Comparison of ENCODE assay signal across 6 cellular contexts in the genomic region with DNA sequence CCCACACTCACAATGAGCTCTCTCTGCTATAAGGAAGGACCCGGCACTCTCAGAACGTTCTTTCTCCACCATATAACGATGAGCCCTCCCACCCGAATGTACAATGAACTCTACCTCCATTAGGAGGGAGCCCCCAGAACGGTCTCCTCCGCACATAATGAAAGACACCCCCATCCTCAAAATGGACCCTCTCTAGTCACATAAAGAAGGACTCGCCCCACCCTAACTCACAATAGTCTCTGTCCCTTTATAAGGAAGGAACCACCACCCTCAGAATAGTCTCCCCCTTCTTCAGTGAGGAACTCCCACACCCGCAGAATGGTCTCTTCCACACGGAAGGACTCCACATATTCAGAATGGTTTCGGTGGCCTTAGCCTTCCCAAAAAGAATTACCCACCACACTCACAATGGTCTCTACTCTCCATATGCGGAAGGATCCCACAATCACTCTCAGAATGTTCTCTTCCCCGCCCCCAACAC. TPM values are rescaled to one million over a fixed set of nuclear protein-coding genes. Genes with fewer than 3 reads are reported as not detected.
DNase-seq lines count a peak whose midpoint lies in the region; ATAC-seq and TF ChIP-seq lines count a peak whose summit lies in the region.

No MANE protein-coding gene starts in this region.

- intact Hi-C loops in PC-9 (cut with micrococcal nuclease; ENCODE audit: unreplicated experiment) (no loop called here), left cardiac atrium (cut with DNase I) (no loop called here)

- H3K9me3 ChIP-seq in PC-9 (ENCODE audit: insufficient read depth, low read depth), result no peaks in the 10 kb centered on the region

- TF ChIP-seq CTCF in PC-9 (conservative IDR thresholded peaks at IDR 0.05), result no peak

- no peaks in the 10 kb centered on the region for H3F3A ChIP-seq in PC-9 (ENCODE audit: insufficient read depth, low read depth)

- H2AFZ ChIP-seq in PC-9, result peak overlapping the region; percentile 64; the same call in 1 of the 2 replicates

- H3K9me2 ChIP-seq in PC-9 (ENCODE audit: insufficient read depth), result no peaks in the 10 kb centered on the region

- H3K4me2 ChIP-seq in PC-9, result peak overlapping the region; percentile 72

- no peaks in the 10 kb centered on the region for H3K27me3 ChIP-seq in PC-9 (ENCODE audit: insufficient read depth, low read depth)

- POLR2A ChIA-PET in PC-9 (lab: Charles Lee; ENCODE audit: unreplicated experiment), result no interaction called here

- ATAC-seq in left cardiac atrium, result peak; percentile 6 to 9

- peak overlapping the region; percentile 68; the same call in 1 of the 2 replicates for H3K27ac ChIP-seq in PC-9
- no peak overlapping the region for H3K27ac ChIP-seq in urinary bladder (ENCODE audit: low read depth)

- H4K20me1 ChIP-seq in PC-9 (ENCODE audit: insufficient read depth), result no peaks in the 10 kb centered on the region

- no TSS peak for BruUV-seq in PC-9 (replicated peaks; lab: Mats Ljungman, UMichigan)

- H3K36me3 ChIP-seq in PC-9 (ENCODE audit: low read depth) (no peaks in the 10 kb centered on the region), urinary bladder (ENCODE audit: insufficient read depth) (peaks cover 1% of the 10 kb centered on the region)

- DNase-seq in COLO829 (ENCODE audit: low spot score) (peak; percentile 13), PC-9 (no peak), left cardiac atrium (no peak), 8988T (no peak), germinal center (ENCODE audit: low spot score) (no peak)

- WGBS in urinary bladder, result 5% methylated on average over 12 of the region's 12 CpGs

- H3K4me1 ChIP-seq in PC-9 (replicated peaks; ENCODE audit: insufficient read depth), result no peaks in the 10 kb centered on the region
- H3K4me1 ChIP-seq in urinary bladder (ENCODE audit: insufficient read depth), result no peaks in the 10 kb centered on the region

- CTCF ChIA-PET in PC-9 (lab: Charles Lee), result no interaction called here

- H3K4me3 ChIP-seq in PC-9 (peak overlapping the region; percentile 62), urinary bladder (ENCODE audit: low read depth, low read length) (peak overlapping the region; percentile 50)

- peaks cover 13% of the 10 kb centered on the region for H3K79me2 ChIP-seq in PC-9 (ENCODE audit: low read depth)

RNA-seq across cellular contexts. Expression of a gene that starts 0.5 kb away (rescaled TPM):
- total RNA-seq in PC-9 (2021) (24.1 and 29.6 TPM in 2 replicates), left cardiac atrium (10 to 100 TPM; 13.8 to 17.4 TPM), urinary bladder (10.5 TPM)
- 18.9 TPM for polyA plus RNA-seq in urinary bladder

RNA-seq across cellular contexts. Expression of a gene that starts 7.9 kb away (rescaled TPM):
- total RNA-seq in PC-9 (2021) (3.6 and 4.4 TPM in 2 replicates), left cardiac atrium (1 to 10 TPM; 4.0 to 5.5 TPM), urinary bladder (4.0 TPM)
- polyA plus RNA-seq in urinary bladder, result 8.4 TPM

RNA-seq across cellular contexts. Expression of a gene that starts 13.2 kb away (rescaled TPM):
- 36.4 and 39.4 TPM in 2 replicates for total RNA-seq in PC-9 (2021)
- 10 to 100 TPM; 49.5 to 63.7 TPM for total RNA-seq in left cardiac atrium
- 13.9 TPM for total RNA-seq in urinary bladder
- 102 TPM for polyA plus RNA-seq in urinary bladder

RNA-seq across cellular contexts. Expression of a gene that starts 13.4 kb away (rescaled TPM):
- 44.9 and 54.1 TPM in 2 replicates for total RNA-seq in PC-9 (2021)
- total RNA-seq in left cardiac atrium, result 10 to 100 TPM; 52.4 to 60.3 TPM
- total RNA-seq in urinary bladder, result 15.0 TPM
- 54.4 TPM for polyA plus RNA-seq in urinary bladder

RNA-seq across cellular contexts. Expression of a gene that starts 46.4 kb away (rescaled TPM):
- total RNA-seq in PC-9 (2021) (34.6 and 37.1 TPM in 2 replicates), left cardiac atrium (10 to 100 TPM; 19.0 to 27.0 TPM), urinary bladder (21.3 TPM)
- polyA plus RNA-seq in urinary bladder, result 48.9 TPM
